9 cellular contexts compared by ENCODE assay signal in genomic region chr14:36661506-36662257, GRCh38. TPM values are rescaled to one million over a fixed set of nuclear protein-coding genes. Genes with fewer than 3 reads are reported as not detected.
DNase-seq lines count a peak whose midpoint lies in the region; ATAC-seq lines count a peak whose summit lies in the region.
"Had no signal": no experiment of that assay in that cellular context is flagged by ENCODE, and none has a peak within 500 bp of the region (broad histone marks: within the 10 kb centered on the region; RNA-seq: fewer than 3 reads in every experiment).

TSS of gene PAX9 (plus strand) at chr14:36661860. CDS start at chr14:36662090, 230 bp downstream.

- in situ Hi-C loops in G401 (cut with HindIII; ENCODE audit: low sequenced_read_pairs), result no loop called here

- DNase-seq in CD1c-positive myeloid dendritic cell (ENCODE audit: extremely low spot score) (peak; percentile 62), HS-27A (ENCODE audit: low read depth) (peak; percentile 69), NCI-H774 (lab: John Stamatoyannopoulos, UW) (peak; percentile 93), astrocyte of the hippocampus (ENCODE audit: low read depth, low spot score) (peak; percentile 83), iPS-NIHi11 (ENCODE audit: low spot score) (peak; percentile 92), G401 (ENCODE audit: low spot score) (no peak)

- ATAC-seq in GM19035 (IDR thresholded peaks at IDR 0.05; ENCODE audit: unreplicated experiment), result peak; percentile 89

- H3K4me3 ChIP-seq in skin epidermis, result peak within 1 kb of the TSS; percentile 33 to 50 (median 40)

- peak within 1 kb of the TSS in 3 of 21 experiments; percentile 15 to 55 (median 44) for H3K27ac ChIP-seq in skin epidermis

RNA-seq across cellular contexts. Expression of gene PAX9, which starts in this region (rescaled TPM):
- total RNA-seq in G401 (2014; rRNA removed; shearing (Covaris generic)), result not detected in 2 replicates
- total RNA-seq: T-helper 1 cell treated with Interleukin-12 subunit alpha and Interleukin-12 subunit beta and Interleukin-4 antibody, amounts not matched to agents 30 ng/mL and 1 ng/mL, for 36 hours had no signal
